In genomic region chr16:30371248-30371816, GRCh38 we compare ENCODE assay signal across 8 cellular contexts. TPM values are rescaled to one million over a fixed set of nuclear protein-coding genes. Genes with fewer than 3 reads are reported as not detected.
A peak's percentile ranks its signal among the peaks of the same experiment; 100 is the strongest.
DNase-seq lines count a peak whose midpoint lies in the region; ATAC-seq and TF ChIP-seq lines count a peak whose summit lies in the region.

No MANE protein-coding gene starts in this region.

- H3K4me3 Mint-ChIP-seq in activated CD4-positive, alpha-beta T cell treated with anti-CD3 and anti-CD28 coated beads for 36 hours, result peak overlapping the region; percentile 78
- peak overlapping the region; percentile 84 for H3K4me3 Mint-ChIP-seq in activated naive CD8-positive, alpha-beta T cell treated with anti-CD3 and anti-CD28 coated beads, Interleukin-2, amount 50 U/mL, for 24 hours

- no peak for ATAC-seq in activated CD4-positive, alpha-beta T cell treated with anti-CD3 and anti-CD28 coated beads for 36 hours
- no peak for ATAC-seq in activated naive CD8-positive, alpha-beta T cell treated with anti-CD3 and anti-CD28 coated beads, Interleukin-2, amount 50 U/mL, for 24 hours
- no peak for ATAC-seq in thoracic aorta (ENCODE audit: insufficient number of reproducible peaks, low FRiP score, low read depth)
- no peak for ATAC-seq in HG02852 (IDR thresholded peaks at IDR 0.05; ENCODE audit: unreplicated experiment)
- no peak for ATAC-seq in HG03108 (IDR thresholded peaks at IDR 0.05; ENCODE audit: unreplicated experiment)

- H3K36me3 Mint-ChIP-seq in activated CD4-positive, alpha-beta T cell treated with anti-CD3 and anti-CD28 coated beads for 36 hours (ENCODE audit: low read depth), result peaks cover 26% of the 10 kb centered on the region
- peaks cover 17% of the 10 kb centered on the region for H3K36me3 Mint-ChIP-seq in activated naive CD8-positive, alpha-beta T cell treated with anti-CD3 and anti-CD28 coated beads, Interleukin-2, amount 50 U/mL, for 24 hours (ENCODE audit: low read depth)

- peak overlapping the region; percentile 81 to 82 for H3K27ac ChIP-seq in thoracic aorta

- POLR2A ChIA-PET in activated CD4-positive, alpha-beta T cell treated with anti-CD3 and anti-CD28 coated beads for 36 hours (lab: Charles Lee), result interaction anchor here (0.6 to 1.6 kb wide), 17 partner anchors 11 to 599 kb away, joined by 3 to 7 read pairs (median 4); partner anchors contain the start of genes CORO1A, SEPTIN1, TBX6 and ZNF688

- H3K4me1 Mint-ChIP-seq in activated CD4-positive, alpha-beta T cell treated with anti-CD3 and anti-CD28 coated beads for 36 hours, result peaks cover 37% of the 10 kb centered on the region
- peaks cover 37% of the 10 kb centered on the region for H3K4me1 Mint-ChIP-seq in activated naive CD8-positive, alpha-beta T cell treated with anti-CD3 and anti-CD28 coated beads, Interleukin-2, amount 50 U/mL, for 24 hours

- H3K4me1 ChIP-seq in thoracic aorta (ENCODE audit: control insufficient read depth in 1 of 2, low read depth in 2 of 2), result peaks cover 24 to 25% of the 10 kb centered on the region in 2 donors

- H3K27me3 Mint-ChIP-seq in activated CD4-positive, alpha-beta T cell treated with anti-CD3 and anti-CD28 coated beads for 36 hours, result no peaks in the 10 kb centered on the region
- H3K27me3 Mint-ChIP-seq in activated naive CD8-positive, alpha-beta T cell treated with anti-CD3 and anti-CD28 coated beads, Interleukin-2, amount 50 U/mL, for 24 hours, result peaks cover 4% of the 10 kb centered on the region

- H3K9me3 Mint-ChIP-seq in activated CD4-positive, alpha-beta T cell treated with anti-CD3 and anti-CD28 coated beads for 36 hours (ENCODE audit: low read depth), result no peaks in the 10 kb centered on the region
- no peaks in the 10 kb centered on the region for H3K9me3 Mint-ChIP-seq in activated naive CD8-positive, alpha-beta T cell treated with anti-CD3 and anti-CD28 coated beads, Interleukin-2, amount 50 U/mL, for 24 hours

- H3K9me3 ChIP-seq in thoracic aorta, result no peaks in the 10 kb centered on the region

- no peak for TF ChIP-seq CTCF in kidney epithelial cell (IDR thresholded peaks at IDR 0.05; ENCODE audit: insufficient read depth, low read length, poor library complexity, severe bottlenecking)
- no peak for TF ChIP-seq CTCF in thoracic aorta (IDR thresholded peaks at IDR 0.05)

- H3K27me3 ChIP-seq in kidney epithelial cell (ENCODE audit: control insufficient read depth, insufficient read depth, low read length), result no peaks in the 10 kb centered on the region
- H3K27me3 ChIP-seq in thoracic aorta (replicated peaks; ENCODE audit: insufficient read depth), result no peaks in the 10 kb centered on the region

- intact Hi-C loops in activated CD4-positive, alpha-beta T cell treated with anti-CD3 and anti-CD28 coated beads for 36 hours (cut with DNase I, micrococcal nuclease), result loop anchor here (1.0 to 10.0 kb wide), 9 partner anchors 29 to 1547 kb away; partner anchors contain the start of genes ATXN2L (in 1 of the 2), FBXL19 (in 1 of the 2), FUS (in 1 of the 2) and ITGAL (in 1 of the 2)

- peak overlapping the region; percentile 97 for H3K27ac Mint-ChIP-seq in activated CD4-positive, alpha-beta T cell treated with anti-CD3 and anti-CD28 coated beads for 36 hours
- H3K27ac Mint-ChIP-seq in activated naive CD8-positive, alpha-beta T cell treated with anti-CD3 and anti-CD28 coated beads, Interleukin-2, amount 50 U/mL, for 24 hours, result peak overlapping the region; percentile 97

- H3K4me3 ChIP-seq in kidney epithelial cell (ENCODE audit: low read depth, low read length) (peak overlapping the region; percentile 45), thoracic aorta (peak overlapping the region; percentile 69)

- CTCF ChIA-PET in activated CD4-positive, alpha-beta T cell treated with anti-CD3 and anti-CD28 coated beads for 36 hours (lab: Charles Lee), result interaction anchor here (0.6 to 3.8 kb wide), 19 partner anchors 11 to 528 kb away, joined by 3 to 17 read pairs (median 4); partner anchors contain the start of genes CD2BP2, DCTPP1, FBRS and SEPTIN1

- no peak for DNase-seq in activated CD4-positive, alpha-beta T cell treated with anti-CD3 and anti-CD28 coated beads for 36 hours
- no peak for DNase-seq in activated CD4-positive, alpha-beta T cell treated with anti-CD3 and anti-CD28 coated beads, Interleukin-2, amount 50 U/mL, for 1 hour
- DNase-seq in activated naive CD8-positive, alpha-beta T cell treated with anti-CD3 and anti-CD28 coated beads, Interleukin-2, amount 50 U/mL, for 24 hours, result no peak
- DNase-seq in kidney epithelial cell (ENCODE audit: low read depth), result no peak
- no peak for DNase-seq in thoracic aorta (ENCODE audit: low spot score)
- DNase-seq in stimulated activated CD4-positive, alpha-beta T cell treated with anti-CD3 and anti-CD28 coated beads, Interleukin-15, amount 100 ng/mL, for 24 hours, result no peak

- H3K36me3 ChIP-seq in kidney epithelial cell (ENCODE audit: control insufficient read depth, insufficient read depth, low read length) (no peaks in the 10 kb centered on the region), thoracic aorta (no peaks in the 10 kb centered on the region)

RNA-seq across cellular contexts. Expression of gene TBC1D10B, which starts 1.0 kb away (rescaled TPM):
- total RNA-seq in activated CD4-positive, alpha-beta T cell treated with anti-CD3 and anti-CD28 coated beads for 36 hours, result 10 to 100 TPM; 38.1 to 43.4 TPM
- total RNA-seq in kidney epithelial cell (47.0 and 51.9 TPM in 2 replicates), thoracic aorta (10 to 100 TPM; 34.5 TPM)

RNA-seq across cellular contexts. Expression of gene MYL11, which starts 3.3 kb away (rescaled TPM):
- total RNA-seq in activated CD4-positive, alpha-beta T cell treated with anti-CD3 and anti-CD28 coated beads for 36 hours, result 1 to 10 TPM in 1 of 2 experiments, under 1 TPM in 1; 0.69 to 1.6 TPM
- total RNA-seq in kidney epithelial cell, result not detected in 2 replicates
- under 1 TPM in 1 of 2 donors, not detected in 1; 0.81 TPM for total RNA-seq in thoracic aorta

RNA-seq across cellular contexts. Expression of gene SEPTIN1, which starts 11.0 kb away (rescaled TPM):
- total RNA-seq in activated CD4-positive, alpha-beta T cell treated with anti-CD3 and anti-CD28 coated beads for 36 hours, result 100 to 1,000 TPM; 155 to 159 TPM
- total RNA-seq in kidney epithelial cell (0.38 and 0.62 TPM in 2 replicates), thoracic aorta (1 to 10 TPM; 3.0 to 4.2 TPM)

RNA-seq across cellular contexts. Expression of gene CD2BP2, which starts 16.2 kb away (rescaled TPM):
- total RNA-seq in activated CD4-positive, alpha-beta T cell treated with anti-CD3 and anti-CD28 coated beads for 36 hours, result 10 to 100 TPM; 42.3 to 51.8 TPM
- total RNA-seq in kidney epithelial cell (82.1 and 107 TPM in 2 replicates), thoracic aorta (10 to 100 TPM; 31.4 to 52.0 TPM)

RNA-seq across cellular contexts. Expression of gene ZNF48, which starts 23.9 kb away (rescaled TPM):
- 10 to 100 TPM; 10.6 to 11.0 TPM for total RNA-seq in activated CD4-positive, alpha-beta T cell treated with anti-CD3 and anti-CD28 coated beads for 36 hours
- total RNA-seq in kidney epithelial cell (24.4 and 27.4 TPM in 2 replicates), thoracic aorta (10 to 100 TPM; 10.9 to 11.1 TPM)

Comparison
In these comparisons a context has a peak if more than half of its experiments do, and no peak if none do; other contexts are left out.
1. RNA of gene SEPTIN1, which starts 11.0 kb away (total RNA-seq): 155 to 159 TPM in activated CD4-positive, alpha-beta T cell treated with anti-CD3 and anti-CD28 coated beads for 36 hours; 3.0 to 4.2 TPM in thoracic aorta and 0.38 to 0.62 TPM in kidney epithelial cell; every median in the first group is over 10 times any median in the second.